Comparison of ENCODE assay signal across 24 cellular contexts in the genomic region with DNA sequence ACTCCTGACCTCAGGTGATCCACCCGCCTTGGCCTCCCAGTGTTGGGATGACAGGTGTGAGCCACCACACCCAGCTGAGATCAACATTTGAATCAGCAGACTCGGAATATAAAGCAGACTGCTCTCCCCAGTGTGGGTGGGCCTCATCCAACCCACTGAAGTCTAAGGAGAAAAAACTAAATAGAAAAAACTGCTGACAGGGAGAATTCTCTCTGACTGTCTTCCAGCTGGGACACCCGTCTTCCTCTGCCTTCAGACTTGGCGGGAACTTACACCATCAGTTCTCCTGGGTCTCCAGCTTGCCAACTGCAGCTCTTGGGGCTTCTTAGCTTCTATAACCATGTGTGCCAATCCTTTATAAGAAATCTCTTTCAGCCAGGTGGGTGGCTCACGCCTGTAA.
DNase-seq lines count a peak whose midpoint lies in the region; ATAC-seq, FAIRE-seq and TF ChIP-seq lines count a peak whose summit lies in the region.
"Had no signal": no experiment of that assay in that cellular context is flagged by ENCODE, and none has a peak within 500 bp of the region (broad histone marks: within the 10 kb centered on the region; RNA-seq: fewer than 3 reads in every experiment).

No MANE protein-coding gene starts in this region.

- no peak overlapping the region for H3K27ac ChIP-seq in HepG2 (ENCODE audit: extremely low read length, insufficient read depth, low read length)
- H3K27ac ChIP-seq in right lobe of liver = no peak overlapping the region
- peak overlapping the region; percentile 31 for H3K27ac ChIP-seq in RWPE1
- H3K27ac ChIP-seq in muscle layer of colon (ENCODE audit: low read depth, low read length) = peak overlapping the region; percentile 19
- H3K27ac ChIP-seq in esophagus squamous epithelium = no peak overlapping the region
- H3K27ac ChIP-seq: 22Rv1, C4-2B had no signal

- peaks cover 15% of the 10 kb centered on the region for H3K4me1 Mint-ChIP-seq in stimulated activated naive CD8-positive, alpha-beta T cell treated with anti-CD3 and anti-CD28 coated beads, Interleukin-15, amount 100 ng/mL, for 72 hours
- peaks cover 6% of the 10 kb centered on the region for H3K4me1 Mint-ChIP-seq in activated T-helper 1 cell treated with anti-CD3 and anti-CD28 coated beads, Interleukin-12 subunit alpha, Interleukin-12 subunit beta, Interleukin-2, Interleukin-4 antibody, amounts not matched to agents 30 ng/mL and 10 ng/mL and 1 ng/mL, durations not matched to agents 14 hours and 24 hours and 36 hours (ENCODE audit: low read depth)

- no peaks in the 10 kb centered on the region for H3K9me3 ChIP-seq in HepG2 (ENCODE audit: low read length)
- H3K9me3 ChIP-seq in right lobe of liver = no peaks in the 10 kb centered on the region
- H3K9me3 ChIP-seq in muscle layer of colon (ENCODE audit: low read length) = no peaks in the 10 kb centered on the region
- H3K9me3 ChIP-seq in esophagus squamous epithelium = no peaks in the 10 kb centered on the region
- H3K9me3 ChIP-seq: BE2C, Caco-2 had no signal

- no peaks in the 10 kb centered on the region for H3K36me3 Mint-ChIP-seq in activated T-helper 1 cell treated with anti-CD3 and anti-CD28 coated beads, Interleukin-12 subunit alpha, Interleukin-12 subunit beta, Interleukin-2, Interleukin-4 antibody, amounts not matched to agents 30 ng/mL and 10 ng/mL and 1 ng/mL, durations not matched to agents 14 hours and 24 hours and 36 hours (ENCODE audit: low read depth)
- H3K36me3 Mint-ChIP-seq: CD4-positive, CD25-positive, alpha-beta regulatory T cell; CD8-positive, alpha-beta T cell had no signal

- H3K4me3 Mint-ChIP-seq in stimulated activated naive CD8-positive, alpha-beta T cell treated with anti-CD3 and anti-CD28 coated beads, Interleukin-15, amount 100 ng/mL, for 72 hours = no peak overlapping the region
- H3K4me3 Mint-ChIP-seq in activated T-helper 1 cell treated with anti-CD3 and anti-CD28 coated beads, Interleukin-12 subunit alpha, Interleukin-12 subunit beta, Interleukin-2, Interleukin-4 antibody, amounts not matched to agents 30 ng/mL and 10 ng/mL and 1 ng/mL, durations not matched to agents 14 hours and 24 hours and 36 hours = no peak overlapping the region
- H3K4me3 Mint-ChIP-seq: CD4-positive, CD25-positive, alpha-beta regulatory T cell; CD8-positive, alpha-beta T cell had no signal

- TF ChIP-seq CTCF in HepG2 (CRISPR knock-in tag; IDR thresholded peaks at IDR 0.05) (no peak), right lobe of liver (IDR thresholded peaks at IDR 0.05) (no peak), RWPE1 (conservative IDR thresholded peaks at IDR 0.05; ENCODE audit: low read depth) (no peak), esophagus squamous epithelium (IDR thresholded peaks at IDR 0.05) (no peak)

- H3K36me3 ChIP-seq in HepG2 (replicated peaks in 1 of 2; ENCODE audit: control insufficient read depth in 1 of 2, insufficient read depth in 2 of 2, low read length in 2 of 2) (peaks cover 0 to 3% of the 10 kb centered on the region in 2 experiments; a peak in 1 of 5 replicates), right lobe of liver (no peaks in the 10 kb centered on the region), muscle layer of colon (ENCODE audit: insufficient read depth, low read length) (no peaks in the 10 kb centered on the region), esophagus squamous epithelium (no peaks in the 10 kb centered on the region)
- H3K36me3 ChIP-seq: BE2C had no signal

- FAIRE-seq in HepG2 (lab: Jason Lieb, UNC) = no peak
- FAIRE-seq: A204.1, G401.6, GM12892 had no signal

- H3K4me2 ChIP-seq in HepG2 (ENCODE audit: low read depth, low read length) = no peak overlapping the region

- no peaks in the 10 kb centered on the region for H3K27me3 ChIP-seq in HepG2 (ENCODE audit: control insufficient read depth in 1 of 2, insufficient read depth in 2 of 2, low read length in 2 of 2)
- H3K27me3 ChIP-seq in right lobe of liver = no peaks in the 10 kb centered on the region
- no peaks in the 10 kb centered on the region for H3K27me3 ChIP-seq in muscle layer of colon (ENCODE audit: control insufficient read depth in 1 of 2, insufficient read depth in 2 of 2, low read length in 2 of 2)
- no peaks in the 10 kb centered on the region for H3K27me3 ChIP-seq in esophagus squamous epithelium

- no peak overlapping the region for H3K4me3 ChIP-seq in HepG2 (replicated peaks in 1 of 3; ENCODE audit: insufficient read depth in 1 of 3, low read depth in 2 of 3, low read length in 3 of 3)
- no peak overlapping the region for H3K4me3 ChIP-seq in right lobe of liver
- H3K4me3 ChIP-seq in muscle layer of colon (ENCODE audit: low read depth in 1 of 2, low read length in 2 of 2) = no peak overlapping the region
- no peak overlapping the region for H3K4me3 ChIP-seq in esophagus squamous epithelium

- DNase-seq in HepG2 (ENCODE audit: low spot score) (no peak), right lobe of liver (no peak), RWPE1 (ENCODE audit: low spot score) (no peak), NAMALWA (ENCODE audit: low spot score) (no peak), esophagus squamous epithelium (lab: John Stamatoyannopoulos, UW) (no peak)
- DNase-seq in stimulated activated naive CD8-positive, alpha-beta T cell treated with anti-CD3 and anti-CD28 coated beads, Interleukin-15, amount 100 ng/mL, for 72 hours = no peak
- DNase-seq in activated T-helper 1 cell treated with anti-CD3 and anti-CD28 coated beads, Interleukin-12 subunit alpha, Interleukin-12 subunit beta, Interleukin-2, Interleukin-4 antibody, amounts not matched to agents 30 ng/mL and 10 ng/mL and 1 ng/mL, durations not matched to agents 14 hours and 24 hours and 36 hours (ENCODE audit: low spot score) = no peak
- DNase-seq: ACHN; AML-193; BE2C; Caco-2; CD4-positive, CD25-positive, alpha-beta regulatory T cell; CD8-positive, alpha-beta T cell; DMS153; DND-41; GOT3; H7; HCEC 1CT had no signal

- intact Hi-C loops in HepG2 (cut with micrococcal nuclease; ENCODE audit: unreplicated experiment) = no loop called here
- intact Hi-C loops in right lobe of liver (cut with DNase I) = no loop called here
- intact Hi-C loops in activated T-helper 1 cell treated with anti-CD3 and anti-CD28 coated beads, Interleukin-12 subunit alpha, Interleukin-12 subunit beta, Interleukin-2, Interleukin-4 antibody, amounts not matched to agents 30 ng/mL and 10 ng/mL and 1 ng/mL, durations not matched to agents 14 hours and 24 hours and 36 hours (cut with micrococcal nuclease) = no loop called here
- intact Hi-C loops in esophagus squamous epithelium (cut with DNase I) = loop anchor here (10.0 kb wide), 1 partner anchor 78 kb away; no protein-coding TSS in a partner anchor

- H3K27me3 Mint-ChIP-seq in stimulated activated naive CD8-positive, alpha-beta T cell treated with anti-CD3 and anti-CD28 coated beads, Interleukin-15, amount 100 ng/mL, for 72 hours = peaks cover 28% of the 10 kb centered on the region
- peaks cover 4% of the 10 kb centered on the region for H3K27me3 Mint-ChIP-seq in activated T-helper 1 cell treated with anti-CD3 and anti-CD28 coated beads, Interleukin-12 subunit alpha, Interleukin-12 subunit beta, Interleukin-2, Interleukin-4 antibody, amounts not matched to agents 30 ng/mL and 10 ng/mL and 1 ng/mL, durations not matched to agents 14 hours and 24 hours and 36 hours (ENCODE audit: insufficient read depth)

- TF ChIP-seq RAD21 in HepG2 (CRISPR knock-in tag; IDR thresholded peaks at IDR 0.05) = no peak

- H3K79me2 ChIP-seq in HepG2 (ENCODE audit: insufficient read depth, low read length) = no peaks in the 10 kb centered on the region

- CTCF ChIA-PET in HepG2 (lab: Yijun Ruan, JAX; ENCODE audit: low intra/inter-chr PET ratio, low total read pairs) (no interaction called here), RWPE1 (lab: Yijun Ruan, JAX) (no interaction called here)

- TF ChIP-seq POLR2A in HepG2 (IDR thresholded peaks at IDR 0.05; ENCODE audit: insufficient read depth in 1 of 2, low read depth in 2 of 2, low read length in 2 of 2) (no peak), right lobe of liver (IDR thresholded peaks at IDR 0.05) (no peak), esophagus squamous epithelium (IDR thresholded peaks at IDR 0.05) (no peak)

- BruUV-seq in HepG2 (replicated peaks; lab: Mats Ljungman, UMichigan) = no TSS peak

- H3K9ac ChIP-seq in HepG2 (ENCODE audit: insufficient read depth, low read depth, low read length) = no peak overlapping the region
- H3K9ac ChIP-seq in muscle layer of colon (ENCODE audit: low read length) = no peak overlapping the region

- no peak overlapping the region for H3K27ac Mint-ChIP-seq in stimulated activated naive CD8-positive, alpha-beta T cell treated with anti-CD3 and anti-CD28 coated beads, Interleukin-15, amount 100 ng/mL, for 72 hours
- H3K27ac Mint-ChIP-seq in activated T-helper 1 cell treated with anti-CD3 and anti-CD28 coated beads, Interleukin-12 subunit alpha, Interleukin-12 subunit beta, Interleukin-2, Interleukin-4 antibody, amounts not matched to agents 30 ng/mL and 10 ng/mL and 1 ng/mL, durations not matched to agents 14 hours and 24 hours and 36 hours = no peak overlapping the region

- no peaks in the 10 kb centered on the region for H3K4me1 ChIP-seq in HepG2 (ENCODE audit: insufficient read depth, low read length)
- no peaks in the 10 kb centered on the region for H3K4me1 ChIP-seq in right lobe of liver
- H3K4me1 ChIP-seq in muscle layer of colon (ENCODE audit: insufficient read depth, low read length) = peaks cover 49% of the 10 kb centered on the region
- H3K4me1 ChIP-seq in esophagus squamous epithelium = peaks cover 15 to 39% (median 29%) of the 10 kb centered on the region in 3 donors
- H3K4me1 ChIP-seq: BE2C, Caco-2 had no signal

- peaks cover 0 to 6% of the 10 kb centered on the region in 2 donors for H3K9me3 Mint-ChIP-seq in stimulated activated naive CD8-positive, alpha-beta T cell treated with anti-CD3 and anti-CD28 coated beads, Interleukin-15, amount 100 ng/mL, for 72 hours
- peaks cover 8% of the 10 kb centered on the region for H3K9me3 Mint-ChIP-seq in activated T-helper 1 cell treated with anti-CD3 and anti-CD28 coated beads, Interleukin-12 subunit alpha, Interleukin-12 subunit beta, Interleukin-2, Interleukin-4 antibody, amounts not matched to agents 30 ng/mL and 10 ng/mL and 1 ng/mL, durations not matched to agents 14 hours and 24 hours and 36 hours

- POLR2A ChIA-PET in HepG2 (lab: Yijun Ruan, JAX) (no interaction called here), RWPE1 (lab: Yijun Ruan, JAX; ENCODE audit: low non-redundant PET) (no interaction called here)

- H4K20me1 ChIP-seq in HepG2 (ENCODE audit: insufficient read depth, low read length) = no peaks in the 10 kb centered on the region

- WGBS in HepG2 (ENCODE audit: low lambda C conversion rate) = 98% methylated on average over 5 of the region's 5 CpGs
- WGBS in right lobe of liver (ENCODE audit: insufficient coverage, low coverage, low lambda C conversion rate, missing lambda C conversion rate) = 80% methylated on average over 5 of the region's 5 CpGs
- 78 to 92% methylated on average over 2 of the region's 5 CpGs for WGBS in esophagus squamous epithelium, 2 donors

- TF ChIP-seq EP300 in HepG2 (IDR thresholded peaks at IDR 0.05; ENCODE audit: low read depth in 2 of 2, low read length in 2 of 2) = no peak
- TF ChIP-seq EP300 in HepG2 (CRISPR knock-in tag; IDR thresholded peaks at IDR 0.05; ENCODE audit: borderline replicate concordance) = no peak

- H2AFZ ChIP-seq in HepG2 (ENCODE audit: low read length) = no peak overlapping the region

- no peak for ATAC-seq in HepG2
- no peak for ATAC-seq in right lobe of liver
- ATAC-seq in stimulated activated naive CD8-positive, alpha-beta T cell treated with anti-CD3 and anti-CD28 coated beads, Interleukin-15, amount 100 ng/mL, for 72 hours = no peak

- in situ Hi-C loops in HepG2 (cut with HindIII; ENCODE audit: extremely low pct_ligation_motif_present, low pct_unique_long_range_greater_than_20kb) = no loop called here

Comparison
In these comparisons a context has a peak if more than half of its experiments do, and no peak if none do; other contexts are left out.
1. H3K27ac ChIP-seq: peak in RWPE1 (single experiment) and muscle layer of colon (single experiment); none in HepG2 (single experiment), right lobe of liver (0 of 3) and esophagus squamous epithelium (0 of 4).